10 cellular contexts compared by ENCODE assay signal in genomic region chr1:36537190-36537768, GRCh38. TPM values are rescaled to one million over a fixed set of nuclear protein-coding genes. Genes with fewer than 3 reads are reported as not detected.
"Had no signal": no experiment of that assay in that cellular context is flagged by ENCODE, and none has a peak within 500 bp of the region (broad histone marks: within the 10 kb centered on the region; RNA-seq: fewer than 3 reads in every experiment).

No MANE protein-coding gene starts in this region.

- DNase-seq: HCEC 1CT, HFFc6, IMR-90, KBM-7 had no signal

- ATAC-seq: GM23338 had no signal

- H3K4me3 ChIP-seq: GM23338 had no signal

- H2AFZ ChIP-seq: GM23338 had no signal

- H3K4me2 ChIP-seq: GM23338 had no signal

- FAIRE-seq: H1, H54 had no signal

- H3K27ac ChIP-seq: HL-60 had no signal

RNA-seq across cellular contexts. Expression of gene CSF3R, which starts 54.6 kb away (rescaled TPM):
- total RNA-seq: GM23338, H1, H9, HFFc6, HT1080, IMR-90 had no signal
- polyA plus RNA-seq: GM23338, H1, IMR-90 had no signal
